ENCODE assay signal across 1 cellular context in the genomic region with DNA sequence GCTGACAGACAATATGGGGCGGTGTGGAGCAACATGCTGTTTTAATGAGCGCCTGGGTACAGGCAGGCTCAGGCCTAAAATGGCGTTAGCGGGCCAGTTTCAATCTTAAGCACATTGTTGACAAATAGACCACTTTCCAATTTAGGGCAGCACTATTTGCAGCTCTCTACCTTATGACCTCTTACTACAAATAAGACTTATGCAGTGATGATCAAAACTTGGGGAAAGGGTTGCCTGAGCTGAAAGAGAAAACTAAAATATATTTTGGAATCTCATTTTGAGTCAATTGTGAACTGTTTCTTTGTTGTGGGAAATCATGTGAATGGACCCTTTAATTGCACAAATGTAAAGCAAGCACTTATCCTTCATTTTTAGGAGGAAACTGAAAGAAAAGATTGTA.
TF ChIP-seq lines count a peak whose summit lies in the region.

No MANE protein-coding gene starts in this region.

TF ChIP-seq in GM12878, 131 proteins besides CTCF, POLR2A, EP300 and RAD21:
- TF ChIP-seq, protein P1, sequence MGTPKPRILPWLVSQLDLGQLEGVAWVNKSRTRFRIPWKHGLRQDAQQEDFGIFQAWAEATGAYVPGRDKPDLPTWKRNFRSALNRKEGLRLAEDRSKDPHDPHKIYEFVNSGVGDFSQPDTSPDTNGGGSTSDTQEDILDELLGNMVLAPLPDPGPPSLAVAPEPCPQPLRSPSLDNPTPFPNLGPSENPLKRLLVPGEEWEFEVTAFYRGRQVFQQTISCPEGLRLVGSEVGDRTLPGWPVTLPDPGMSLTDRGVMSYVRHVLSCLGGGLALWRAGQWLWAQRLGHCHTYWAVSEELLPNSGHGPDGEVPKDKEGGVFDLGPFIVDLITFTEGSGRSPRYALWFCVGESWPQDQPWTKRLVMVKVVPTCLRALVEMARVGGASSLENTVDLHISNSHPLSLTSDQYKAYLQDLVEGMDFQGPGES (IDR thresholded peaks at IDR 0.05) = no peak
- TF ChIP-seq RFX5 (IDR thresholded peaks at IDR 0.05; ENCODE audit: low read depth, low read length) = no peak
- TF ChIP-seq, protein P2, sequence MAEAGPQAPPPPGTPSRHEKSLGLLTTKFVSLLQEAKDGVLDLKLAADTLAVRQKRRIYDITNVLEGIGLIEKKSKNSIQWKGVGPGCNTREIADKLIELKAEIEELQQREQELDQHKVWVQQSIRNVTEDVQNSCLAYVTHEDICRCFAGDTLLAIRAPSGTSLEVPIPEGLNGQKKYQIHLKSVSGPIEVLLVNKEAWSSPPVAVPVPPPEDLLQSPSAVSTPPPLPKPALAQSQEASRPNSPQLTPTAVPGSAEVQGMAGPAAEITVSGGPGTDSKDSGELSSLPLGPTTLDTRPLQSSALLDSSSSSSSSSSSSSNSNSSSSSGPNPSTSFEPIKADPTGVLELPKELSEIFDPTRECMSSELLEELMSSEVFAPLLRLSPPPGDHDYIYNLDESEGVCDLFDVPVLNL (IDR thresholded peaks at IDR 0.05; ENCODE audit: low read depth, low read length) = no peak
- TF ChIP-seq BACH1 (IDR thresholded peaks at IDR 0.05; ENCODE audit: borderline replicate concordance) = no peak
- TF ChIP-seq WRNIP1 (IDR thresholded peaks at IDR 0.05; ENCODE audit: borderline replicate concordance, low read depth, low read length) = no peak
- no peak for TF ChIP-seq EGR1 (IDR thresholded peaks at IDR 0.05; ENCODE audit: borderline replicate concordance in 1 of 2, low read depth in 2 of 2, low read length in 2 of 2)
- TF ChIP-seq KLF5 (IDR thresholded peaks at IDR 0.05; ENCODE audit: partially characterized antibody) = no peak
- no peak for TF ChIP-seq TBL1XR1 (IDR thresholded peaks at IDR 0.05; ENCODE audit: low read depth, low read length)
- TF ChIP-seq JUNB (IDR thresholded peaks at IDR 0.05) = peak; percentile 63
- no peak for TF ChIP-seq CBX3 (IDR thresholded peaks at IDR 0.05; ENCODE audit: borderline replicate concordance, low read depth)
- peak; percentile 57 for TF ChIP-seq RUNX3 (IDR thresholded peaks at IDR 0.05; ENCODE audit: low read length)
- 0 out of 2 replicates have a peak, but pooled peaks have one; percentile 18 for TF ChIP-seq MEF2A (IDR thresholded peaks at IDR 0.05; ENCODE audit: insufficient read depth, low read depth, low read length)
- TF ChIP-seq, protein P3, sequence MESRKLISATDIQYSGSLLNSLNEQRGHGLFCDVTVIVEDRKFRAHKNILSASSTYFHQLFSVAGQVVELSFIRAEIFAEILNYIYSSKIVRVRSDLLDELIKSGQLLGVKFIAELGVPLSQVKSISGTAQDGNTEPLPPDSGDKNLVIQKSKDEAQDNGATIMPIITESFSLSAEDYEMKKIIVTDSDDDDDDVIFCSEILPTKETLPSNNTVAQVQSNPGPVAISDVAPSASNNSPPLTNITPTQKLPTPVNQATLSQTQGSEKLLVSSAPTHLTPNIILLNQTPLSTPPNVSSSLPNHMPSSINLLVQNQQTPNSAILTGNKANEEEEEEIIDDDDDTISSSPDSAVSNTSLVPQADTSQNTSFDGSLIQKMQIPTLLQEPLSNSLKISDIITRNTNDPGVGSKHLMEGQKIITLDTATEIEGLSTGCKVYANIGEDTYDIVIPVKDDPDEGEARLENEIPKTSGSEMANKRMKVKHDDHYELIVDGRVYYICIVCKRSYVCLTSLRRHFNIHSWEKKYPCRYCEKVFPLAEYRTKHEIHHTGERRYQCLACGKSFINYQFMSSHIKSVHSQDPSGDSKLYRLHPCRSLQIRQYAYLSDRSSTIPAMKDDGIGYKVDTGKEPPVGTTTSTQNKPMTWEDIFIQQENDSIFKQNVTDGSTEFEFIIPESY (IDR thresholded peaks at IDR 0.05) = 0 out of 2 replicates have a peak, but pooled peaks have one; percentile 55
- no peak for TF ChIP-seq HDAC2 (IDR thresholded peaks at IDR 0.05)
- TF ChIP-seq YY1 (IDR thresholded peaks at IDR 0.05; ENCODE audit: low read depth, low read length) = peak; percentile 57; the same call in 1 of the 2 replicates
- TF ChIP-seq BCL11A (IDR thresholded peaks at IDR 0.05; ENCODE audit: low read depth, low read length) = no peak
- no peak; the same call in 1 of the 2 replicates for TF ChIP-seq NR2F1 (conservative IDR thresholded peaks at IDR 0.05)
- TF ChIP-seq, protein P4, sequence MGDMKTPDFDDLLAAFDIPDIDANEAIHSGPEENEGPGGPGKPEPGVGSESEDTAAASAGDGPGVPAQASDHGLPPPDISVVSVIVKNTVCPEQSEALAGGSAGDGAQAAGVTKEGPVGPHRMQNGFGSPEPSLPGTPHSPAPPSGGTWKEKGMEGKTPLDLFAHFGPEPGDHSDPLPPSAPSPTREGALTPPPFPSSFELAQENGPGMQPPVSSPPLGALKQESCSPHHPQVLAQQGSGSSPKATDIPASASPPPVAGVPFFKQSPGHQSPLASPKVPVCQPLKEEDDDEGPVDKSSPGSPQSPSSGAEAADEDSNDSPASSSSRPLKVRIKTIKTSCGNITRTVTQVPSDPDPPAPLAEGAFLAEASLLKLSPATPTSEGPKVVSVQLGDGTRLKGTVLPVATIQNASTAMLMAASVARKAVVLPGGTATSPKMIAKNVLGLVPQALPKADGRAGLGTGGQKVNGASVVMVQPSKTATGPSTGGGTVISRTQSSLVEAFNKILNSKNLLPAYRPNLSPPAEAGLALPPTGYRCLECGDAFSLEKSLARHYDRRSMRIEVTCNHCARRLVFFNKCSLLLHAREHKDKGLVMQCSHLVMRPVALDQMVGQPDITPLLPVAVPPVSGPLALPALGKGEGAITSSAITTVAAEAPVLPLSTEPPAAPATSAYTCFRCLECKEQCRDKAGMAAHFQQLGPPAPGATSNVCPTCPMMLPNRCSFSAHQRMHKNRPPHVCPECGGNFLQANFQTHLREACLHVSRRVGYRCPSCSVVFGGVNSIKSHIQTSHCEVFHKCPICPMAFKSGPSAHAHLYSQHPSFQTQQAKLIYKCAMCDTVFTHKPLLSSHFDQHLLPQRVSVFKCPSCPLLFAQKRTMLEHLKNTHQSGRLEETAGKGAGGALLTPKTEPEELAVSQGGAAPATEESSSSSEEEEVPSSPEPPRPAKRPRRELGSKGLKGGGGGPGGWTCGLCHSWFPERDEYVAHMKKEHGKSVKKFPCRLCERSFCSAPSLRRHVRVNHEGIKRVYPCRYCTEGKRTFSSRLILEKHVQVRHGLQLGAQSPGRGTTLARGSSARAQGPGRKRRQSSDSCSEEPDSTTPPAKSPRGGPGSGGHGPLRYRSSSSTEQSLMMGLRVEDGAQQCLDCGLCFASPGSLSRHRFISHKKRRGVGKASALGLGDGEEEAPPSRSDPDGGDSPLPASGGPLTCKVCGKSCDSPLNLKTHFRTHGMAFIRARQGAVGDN (IDR thresholded peaks at IDR 0.05) = no peak
- peak; percentile 30; the same call in 1 of the 2 replicates for TF ChIP-seq NFIC (IDR thresholded peaks at IDR 0.05; ENCODE audit: low read depth, low read length)
- peak; percentile 89 for TF ChIP-seq TCF7 (IDR thresholded peaks at IDR 0.05; ENCODE audit: borderline replicate concordance)
- TF ChIP-seq, protein P5, sequence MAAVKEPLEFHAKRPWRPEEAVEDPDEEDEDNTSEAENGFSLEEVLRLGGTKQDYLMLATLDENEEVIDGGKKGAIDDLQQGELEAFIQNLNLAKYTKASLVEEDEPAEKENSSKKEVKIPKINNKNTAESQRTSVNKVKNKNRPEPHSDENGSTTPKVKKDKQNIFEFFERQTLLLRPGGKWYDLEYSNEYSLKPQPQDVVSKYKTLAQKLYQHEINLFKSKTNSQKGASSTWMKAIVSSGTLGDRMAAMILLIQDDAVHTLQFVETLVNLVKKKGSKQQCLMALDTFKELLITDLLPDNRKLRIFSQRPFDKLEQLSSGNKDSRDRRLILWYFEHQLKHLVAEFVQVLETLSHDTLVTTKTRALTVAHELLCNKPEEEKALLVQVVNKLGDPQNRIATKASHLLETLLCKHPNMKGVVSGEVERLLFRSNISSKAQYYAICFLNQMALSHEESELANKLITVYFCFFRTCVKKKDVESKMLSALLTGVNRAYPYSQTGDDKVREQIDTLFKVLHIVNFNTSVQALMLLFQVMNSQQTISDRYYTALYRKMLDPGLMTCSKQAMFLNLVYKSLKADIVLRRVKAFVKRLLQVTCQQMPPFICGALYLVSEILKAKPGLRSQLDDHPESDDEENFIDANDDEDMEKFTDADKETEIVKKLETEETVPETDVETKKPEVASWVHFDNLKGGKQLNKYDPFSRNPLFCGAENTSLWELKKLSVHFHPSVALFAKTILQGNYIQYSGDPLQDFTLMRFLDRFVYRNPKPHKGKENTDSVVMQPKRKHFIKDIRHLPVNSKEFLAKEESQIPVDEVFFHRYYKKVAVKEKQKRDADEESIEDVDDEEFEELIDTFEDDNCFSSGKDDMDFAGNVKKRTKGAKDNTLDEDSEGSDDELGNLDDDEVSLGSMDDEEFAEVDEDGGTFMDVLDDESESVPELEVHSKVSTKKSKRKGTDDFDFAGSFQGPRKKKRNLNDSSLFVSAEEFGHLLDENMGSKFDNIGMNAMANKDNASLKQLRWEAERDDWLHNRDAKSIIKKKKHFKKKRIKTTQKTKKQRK (IDR thresholded peaks at IDR 0.05; ENCODE audit: low read depth, low read length) = no peak
- no peak for TF ChIP-seq CHD1 (IDR thresholded peaks at IDR 0.05; ENCODE audit: low read depth, low read length)
- TF ChIP-seq EED (IDR thresholded peaks at IDR 0.05; ENCODE audit: low read depth) = no peak
- TF ChIP-seq, protein P6, sequence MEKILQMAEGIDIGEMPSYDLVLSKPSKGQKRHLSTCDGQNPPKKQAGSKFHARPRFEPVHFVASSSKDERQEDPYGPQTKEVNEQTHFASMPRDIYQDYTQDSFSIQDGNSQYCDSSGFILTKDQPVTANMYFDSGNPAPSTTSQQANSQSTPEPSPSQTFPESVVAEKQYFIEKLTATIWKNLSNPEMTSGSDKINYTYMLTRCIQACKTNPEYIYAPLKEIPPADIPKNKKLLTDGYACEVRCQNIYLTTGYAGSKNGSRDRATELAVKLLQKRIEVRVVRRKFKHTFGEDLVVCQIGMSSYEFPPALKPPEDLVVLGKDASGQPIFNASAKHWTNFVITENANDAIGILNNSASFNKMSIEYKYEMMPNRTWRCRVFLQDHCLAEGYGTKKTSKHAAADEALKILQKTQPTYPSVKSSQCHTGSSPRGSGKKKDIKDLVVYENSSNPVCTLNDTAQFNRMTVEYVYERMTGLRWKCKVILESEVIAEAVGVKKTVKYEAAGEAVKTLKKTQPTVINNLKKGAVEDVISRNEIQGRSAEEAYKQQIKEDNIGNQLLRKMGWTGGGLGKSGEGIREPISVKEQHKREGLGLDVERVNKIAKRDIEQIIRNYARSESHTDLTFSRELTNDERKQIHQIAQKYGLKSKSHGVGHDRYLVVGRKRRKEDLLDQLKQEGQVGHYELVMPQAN (conservative IDR thresholded peaks at IDR 0.05) = no peak
- TF ChIP-seq, protein P7, sequence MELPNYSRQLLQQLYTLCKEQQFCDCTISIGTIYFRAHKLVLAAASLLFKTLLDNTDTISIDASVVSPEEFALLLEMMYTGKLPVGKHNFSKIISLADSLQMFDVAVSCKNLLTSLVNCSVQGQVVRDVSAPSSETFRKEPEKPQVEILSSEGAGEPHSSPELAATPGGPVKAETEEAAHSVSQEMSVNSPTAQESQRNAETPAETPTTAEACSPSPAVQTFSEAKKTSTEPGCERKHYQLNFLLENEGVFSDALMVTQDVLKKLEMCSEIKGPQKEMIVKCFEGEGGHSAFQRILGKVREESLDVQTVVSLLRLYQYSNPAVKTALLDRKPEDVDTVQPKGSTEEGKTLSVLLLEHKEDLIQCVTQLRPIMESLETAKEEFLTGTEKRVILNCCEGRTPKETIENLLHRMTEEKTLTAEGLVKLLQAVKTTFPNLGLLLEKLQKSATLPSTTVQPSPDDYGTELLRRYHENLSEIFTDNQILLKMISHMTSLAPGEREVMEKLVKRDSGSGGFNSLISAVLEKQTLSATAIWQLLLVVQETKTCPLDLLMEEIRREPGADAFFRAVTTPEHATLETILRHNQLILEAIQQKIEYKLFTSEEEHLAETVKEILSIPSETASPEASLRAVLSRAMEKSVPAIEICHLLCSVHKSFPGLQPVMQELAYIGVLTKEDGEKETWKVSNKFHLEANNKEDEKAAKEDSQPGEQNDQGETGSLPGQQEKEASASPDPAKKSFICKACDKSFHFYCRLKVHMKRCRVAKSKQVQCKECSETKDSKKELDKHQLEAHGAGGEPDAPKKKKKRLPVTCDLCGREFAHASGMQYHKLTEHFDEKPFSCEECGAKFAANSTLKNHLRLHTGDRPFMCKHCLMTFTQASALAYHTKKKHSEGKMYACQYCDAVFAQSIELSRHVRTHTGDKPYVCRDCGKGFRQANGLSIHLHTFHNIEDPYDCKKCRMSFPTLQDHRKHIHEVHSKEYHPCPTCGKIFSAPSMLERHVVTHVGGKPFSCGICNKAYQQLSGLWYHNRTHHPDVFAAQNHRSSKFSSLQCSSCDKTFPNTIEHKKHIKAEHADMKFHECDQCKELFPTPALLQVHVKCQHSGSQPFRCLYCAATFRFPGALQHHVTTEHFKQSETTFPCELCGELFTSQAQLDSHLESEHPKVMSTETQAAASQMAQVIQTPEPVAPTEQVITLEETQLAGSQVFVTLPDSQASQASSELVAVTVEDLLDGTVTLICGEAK (IDR thresholded peaks at IDR 0.05; ENCODE audit: borderline replicate concordance) = no peak
- TF ChIP-seq MTA3 (IDR thresholded peaks at IDR 0.05; ENCODE audit: borderline replicate concordance, low read length) = no peak
- TF ChIP-seq, protein P8, sequence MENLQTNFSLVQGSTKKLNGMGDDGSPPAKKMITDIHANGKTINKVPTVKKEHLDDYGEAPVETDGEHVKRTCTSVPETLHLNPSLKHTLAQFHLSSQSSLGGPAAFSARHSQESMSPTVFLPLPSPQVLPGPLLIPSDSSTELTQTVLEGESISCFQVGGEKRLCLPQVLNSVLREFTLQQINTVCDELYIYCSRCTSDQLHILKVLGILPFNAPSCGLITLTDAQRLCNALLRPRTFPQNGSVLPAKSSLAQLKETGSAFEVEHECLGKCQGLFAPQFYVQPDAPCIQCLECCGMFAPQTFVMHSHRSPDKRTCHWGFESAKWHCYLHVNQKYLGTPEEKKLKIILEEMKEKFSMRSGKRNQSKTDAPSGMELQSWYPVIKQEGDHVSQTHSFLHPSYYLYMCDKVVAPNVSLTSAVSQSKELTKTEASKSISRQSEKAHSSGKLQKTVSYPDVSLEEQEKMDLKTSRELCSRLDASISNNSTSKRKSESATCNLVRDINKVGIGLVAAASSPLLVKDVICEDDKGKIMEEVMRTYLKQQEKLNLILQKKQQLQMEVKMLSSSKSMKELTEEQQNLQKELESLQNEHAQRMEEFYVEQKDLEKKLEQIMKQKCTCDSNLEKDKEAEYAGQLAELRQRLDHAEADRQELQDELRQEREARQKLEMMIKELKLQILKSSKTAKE (IDR thresholded peaks at IDR 0.05; ENCODE audit: low read depth, poor library complexity, severe bottlenecking) = no peak
- no peak for TF ChIP-seq PAX8 (IDR thresholded peaks at IDR 0.05)
- TF ChIP-seq MTA2 (IDR thresholded peaks at IDR 0.05; ENCODE audit: low read depth) = peak; percentile 52; the same call in 1 of the 2 replicates
- TF ChIP-seq CBX5 (IDR thresholded peaks at IDR 0.05; ENCODE audit: low read depth) = no peak
